Comparison of ENCODE assay signal across 29 cellular contexts in the genomic region with DNA sequence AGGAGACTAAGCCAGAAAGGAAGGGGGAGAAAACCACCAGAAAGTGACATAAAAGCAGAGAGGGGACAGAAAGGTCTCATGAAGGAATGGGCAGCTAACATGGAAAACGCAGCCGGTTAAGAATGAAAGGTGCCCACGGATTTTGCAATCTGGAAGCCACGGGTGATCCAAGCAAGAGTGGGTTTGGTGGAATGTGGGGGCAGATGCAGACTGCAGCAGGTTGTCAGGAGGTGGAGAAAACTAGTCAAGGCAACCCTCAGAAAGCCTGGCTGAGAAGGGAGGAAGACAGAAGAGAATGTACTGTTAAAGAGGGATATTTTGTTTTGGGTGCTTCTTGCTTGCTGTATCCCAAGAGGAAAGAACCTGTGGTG. TPM values are rescaled to one million over a fixed set of nuclear protein-coding genes. Genes with fewer than 3 reads are reported as not detected.
"Had no signal": no experiment of that assay in that cellular context is flagged by ENCODE, and none has a peak within 500 bp of the region (broad histone marks: within the 10 kb centered on the region; RNA-seq: fewer than 3 reads in every experiment).

No MANE protein-coding gene starts in this region.

- H3K27ac Mint-ChIP-seq: immature natural killer cell; natural killer cell treated with Interleukin-12 subunit alpha and Interleukin-12 subunit beta and Interleukin-15 and Interleukin-18, amount 100 ng/mL, for 72 hours; progenitor cell of endocrine pancreas; stimulated activated naive B cell treated with anti-CD40 and anti-IgM and Interleukin-4, amounts not matched to agents 10 μg/mL and 1 μg/mL and 100 μg/mL, for 72 hours; type B pancreatic cell had no signal

- H3K9me3 Mint-ChIP-seq: immature natural killer cell; natural killer cell treated with Interleukin-12 subunit alpha and Interleukin-12 subunit beta and Interleukin-15 and Interleukin-18, amount 100 ng/mL, for 72 hours; stimulated activated naive B cell treated with anti-CD40 and anti-IgM and Interleukin-4, amounts not matched to agents 10 μg/mL and 1 μg/mL and 100 μg/mL, for 72 hours; type B pancreatic cell had no signal

- H3K27ac ChIP-seq: left lung, lower lobe of right lung, ovary, skin epidermis, stomach, suprapubic skin, tibial nerve, vagina had no signal

- H3K27me3 ChIP-seq: ovary, vagina had no signal

- H3K36me3 ChIP-seq: left lung, lower lobe of right lung, ovary, stomach, suprapubic skin, tibial nerve, vagina had no signal

- ATAC-seq: left colon; left lung; lower lobe of right lung; mucosa of descending colon; naive thymus-derived CD4-positive, alpha-beta T cell; natural killer cell treated with Interleukin-12 subunit alpha and Interleukin-12 subunit beta and Interleukin-15 and Interleukin-18, amount 100 ng/mL, for 72 hours; right cardiac atrium; sciatic nerve; stimulated activated naive B cell treated with anti-CD40 and anti-IgM and Interleukin-4, amounts not matched to agents 10 μg/mL and 1 μg/mL and 100 μg/mL, for 72 hours; stimulated activated naive CD8-positive, alpha-beta T cell treated with anti-CD3 and anti-CD28 coated beads, Interleukin-15, Interleukin-2, amounts not matched to agents 100 U/mL and 50 U/mL, for 24 hours had no signal

- H3K9me3 ChIP-seq: left lung, lower lobe of right lung, mucosa of descending colon, stomach, suprapubic skin, tibial nerve, vagina had no signal

- DNase-seq: immature natural killer cell; kidney; left colon; left lung; lower lobe of right lung; mammary epithelial cell; mesendoderm; midbrain; mucosa of descending colon; ovary; retina; right cardiac atrium; stimulated activated CD4-positive, alpha-beta T cell treated with anti-CD3 and anti-CD28 coated beads, Interleukin-12 subunit alpha, Interleukin-12 subunit beta, amount 100 ng/mL, for 4 hours; stimulated activated CD4-positive, alpha-beta T cell treated with anti-CD3 and anti-CD28 coated beads, Interleukin-15, amount 100 ng/mL, for 24 hours; stimulated activated CD4-positive, alpha-beta T cell treated with anti-CD3 and anti-CD28 coated beads, Interleukin-2, amount 100 ng/mL, for 24 hours; stimulated activated CD4-positive, alpha-beta T cell treated with anti-CD3 and anti-CD28 coated beads, Interleukin-4, amount 100 ng/mL, for 1 hour; stimulated activated naive B cell treated with anti-CD40 and anti-IgM and Interleukin-4, amounts not matched to agents 10 μg/mL and 1 μg/mL and 100 μg/mL, for 72 hours; stimulated activated naive CD8-positive, alpha-beta T cell treated with anti-CD3 and anti-CD28 coated beads, Interleukin-15, Interleukin-2, amounts not matched to agents 100 U/mL and 50 U/mL, for 24 hours; stomach had no signal

- H3K4me3 Mint-ChIP-seq: immature natural killer cell; natural killer cell treated with Interleukin-12 subunit alpha and Interleukin-12 subunit beta and Interleukin-15 and Interleukin-18, amount 100 ng/mL, for 72 hours; stimulated activated naive B cell treated with anti-CD40 and anti-IgM and Interleukin-4, amounts not matched to agents 10 μg/mL and 1 μg/mL and 100 μg/mL, for 72 hours; type B pancreatic cell had no signal

- H3K4me3 ChIP-seq: left lung, lower lobe of right lung, mucosa of descending colon, ovary, skin epidermis, stomach, suprapubic skin, tibial nerve, vagina had no signal

- H3K36me3 Mint-ChIP-seq: naive thymus-derived CD4-positive, alpha-beta T cell; natural killer cell treated with Interleukin-12 subunit alpha and Interleukin-12 subunit beta and Interleukin-15 and Interleukin-18, amount 100 ng/mL, for 72 hours; type B pancreatic cell had no signal

- H3K4me1 ChIP-seq: vagina had no signal

RNA-seq across cellular contexts. Expression of a gene that starts 57.3 kb away (rescaled TPM):
- total RNA-seq: urinary bladder, vagina had no signal
